Comparison of ENCODE assay signal across 8 cellular contexts in genomic region chr6:129490551-129491245, GRCh38.
DNase-seq lines count a peak whose midpoint lies in the region; ATAC-seq, FAIRE-seq and TF ChIP-seq lines count a peak whose summit lies in the region.

No MANE protein-coding gene starts in this region.

- no peaks in the 10 kb centered on the region for H3K9me1 ChIP-seq in keratinocyte (ENCODE audit: control insufficient read depth, extremely low read depth, insufficient read depth, low read length)

- no peak for TF ChIP-seq CTCF in keratinocyte (optimal IDR thresholded peaks at IDR 0.05 in 1 of 3, IDR thresholded peaks at IDR 0.05 in 1 of 3, conservative IDR thresholded peaks at IDR 0.05 in 1 of 3; ENCODE audit: extremely low read depth in 1 of 3, insufficient read depth in 2 of 3, low read length in 3 of 3)

- H3K79me2 ChIP-seq in keratinocyte (ENCODE audit: control insufficient read depth, insufficient read depth, low read length): no peaks in the 10 kb centered on the region

- FAIRE-seq in keratinocyte (lab: Jason Lieb, UNC): peak; percentile 96

- H3K27ac ChIP-seq in keratinocyte (ENCODE audit: control insufficient read depth, insufficient read depth, low read length): peak overlapping the region; percentile 100

- peak overlapping the region; percentile 90 for H3K4me2 ChIP-seq in keratinocyte (ENCODE audit: control insufficient read depth, extremely low read depth, insufficient read depth, low read depth, low read length)

- DNase-seq in Ammon's horn (ENCODE audit: low spot score): peak; percentile 46
- peak; percentile 19 to 88 (median 55) for DNase-seq in T-helper 1 cell
- DNase-seq in astrocyte of the hippocampus (ENCODE audit: low read depth, low spot score): peak; percentile 96
- peak; percentile 92 for DNase-seq in keratinocyte (ENCODE audit: low read depth, low spot score)
- peak; percentile 34 to 82 for DNase-seq in stimulated activated CD4-positive, alpha-beta T cell treated with anti-CD3 and anti-CD28 coated beads, Interleukin-4, amount 100 ng/mL, for 4 hours
- no peak for DNase-seq in ecto neural progenitor cell (ENCODE audit: low spot score)

- no peaks in the 10 kb centered on the region for H3K36me3 ChIP-seq in keratinocyte (ENCODE audit: control insufficient read depth in 2 of 2, extremely low read depth in 1 of 2, insufficient read depth in 2 of 2, low read length in 2 of 2)

- no peaks in the 10 kb centered on the region for H4K20me1 ChIP-seq in keratinocyte (ENCODE audit: control insufficient read depth, extremely low read depth, insufficient read depth, low read length)

- no peak overlapping the region for H2AFZ ChIP-seq in keratinocyte (ENCODE audit: control insufficient read depth, low read length)

- peak; percentile 92 for ATAC-seq in GM19395 (IDR thresholded peaks at IDR 0.05; ENCODE audit: unreplicated experiment)
- ATAC-seq in HG03520 (IDR thresholded peaks at IDR 0.05; ENCODE audit: unreplicated experiment): peak; percentile 88

- peak overlapping the region; percentile 95 for H3K9ac ChIP-seq in keratinocyte (ENCODE audit: control insufficient read depth, extremely low read depth, insufficient read depth, low read length)

- H3K4me1 ChIP-seq in keratinocyte (ENCODE audit: control insufficient read depth, extremely low read depth, insufficient read depth, low read length): peaks cover 55% of the 10 kb centered on the region

- H3K27me3 ChIP-seq in keratinocyte (ENCODE audit: control insufficient read depth, extremely low read depth, insufficient read depth, low read length): no peaks in the 10 kb centered on the region

- peak overlapping the region; percentile 4 to 69 (median 50) for H3K4me3 ChIP-seq in keratinocyte (ENCODE audit: control insufficient read depth in 2 of 3, extremely low read depth in 1 of 3, insufficient read depth in 2 of 3, low read depth in 1 of 3, low read length in 3 of 3)

- no peaks in the 10 kb centered on the region for H3K9me3 ChIP-seq in keratinocyte (ENCODE audit: control insufficient read depth, low read depth, low read length)

- dilution Hi-C loops in keratinocyte (cut with MboI; ENCODE audit: extremely low pct_ligation_motif_present, low sequenced_read_pairs): no loop called here
